Comparison of ENCODE assay signal across 8 cellular contexts in the genomic region with DNA sequence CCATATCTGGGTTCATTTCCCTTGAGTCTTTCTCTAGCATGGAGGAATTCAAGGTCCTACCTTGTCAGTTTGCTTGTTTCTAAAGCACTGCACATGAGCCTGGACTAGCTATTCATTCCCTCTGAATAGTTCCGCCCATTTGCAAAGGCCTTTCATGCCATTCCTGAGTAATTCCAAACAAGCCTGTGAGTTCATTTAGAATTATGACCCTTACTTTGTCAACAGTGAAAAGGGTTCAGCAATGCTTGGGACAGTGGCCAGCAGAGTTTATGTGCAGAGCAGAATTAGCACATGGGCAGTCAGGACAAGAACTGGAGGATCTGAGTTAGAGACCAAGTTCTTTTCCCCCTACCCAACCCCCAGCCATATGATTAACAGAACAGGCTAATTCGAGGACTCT. TPM values are rescaled to one million over a fixed set of nuclear protein-coding genes. Genes with fewer than 3 reads are reported as not detected.
"Had no signal": no experiment of that assay in that cellular context is flagged by ENCODE, and none has a peak within 500 bp of the region (broad histone marks: within the 10 kb centered on the region; RNA-seq: fewer than 3 reads in every experiment).

No MANE protein-coding gene starts in this region.

- FAIRE-seq: G401.6, GM12878, GM12891, GM12892, GM18507, GM19239 had no signal

- ATAC-seq: GM12878 had no signal

- DNase-seq: GDM1, GF-D8 had no signal

- H3K4me3 ChIP-seq: GM12878 had no signal

RNA-seq across cellular contexts. Expression of a gene that starts 27.9 kb away (rescaled TPM):
- polyA plus RNA-seq: GM12878 had no signal
